Comparison of ENCODE assay signal across 20 cellular contexts in genomic region chr2:237383991-237384671, GRCh38. TPM values are rescaled to one million over a fixed set of nuclear protein-coding genes. Genes with fewer than 3 reads are reported as not detected.
A peak's percentile ranks its signal among the peaks of the same experiment; 100 is the strongest.
DNase-seq lines count a peak whose midpoint lies in the region; ATAC-seq and TF ChIP-seq lines count a peak whose summit lies in the region.
"Had no signal": no experiment of that assay in that cellular context is flagged by ENCODE, and none has a peak within 500 bp of the region (broad histone marks: within the 10 kb centered on the region; RNA-seq: fewer than 3 reads in every experiment).

No MANE protein-coding gene starts in this region.

- H4K20me1 ChIP-seq in GM23248 (ENCODE audit: insufficient read depth): no peaks in the 10 kb centered on the region

- H3K27me3 ChIP-seq in ACC112 (ENCODE audit: insufficient read depth, low read length) (no peaks in the 10 kb centered on the region), GM23248 (replicated peaks; ENCODE audit: insufficient read depth) (no peaks in the 10 kb centered on the region), esophagus muscularis mucosa (no peaks in the 10 kb centered on the region)
- H3K27me3 ChIP-seq: upper lobe of left lung had no signal

- in situ Hi-C loops in GM23248 (cut with MboI): no loop called here

- H3K79me2 ChIP-seq in ACC112 (ENCODE audit: control insufficient read depth, insufficient read depth, low read length, unreplicated experiment) (peaks cover 97% of the 10 kb centered on the region), GM23248 (ENCODE audit: insufficient read depth) (peaks cover 100% of the 10 kb centered on the region)

- WGBS in GM23248 (ENCODE audit: low coverage in 1 of 2, low lambda C conversion rate in 2 of 2, missing lambda C conversion rate in 2 of 2), 2 experiments: 70 to 87% methylated on average over 6 of the region's 6 CpGs
- WGBS in esophagus muscularis mucosa: 88% methylated on average over 6 of the region's 6 CpGs

- no peak overlapping the region for H3K4me3 ChIP-seq in ACC112 (ENCODE audit: low read depth, low read length)
- no peak overlapping the region for H3K4me3 ChIP-seq in GM23248
- H3K4me3 ChIP-seq in esophagus muscularis mucosa: no peak overlapping the region
- H3K4me3 ChIP-seq: upper lobe of left lung had no signal

- peak overlapping the region; percentile 95 for H3K27ac ChIP-seq in ACC112 (ENCODE audit: low read depth, low read length)
- peak overlapping the region; percentile 84 for H3K27ac ChIP-seq in GM23248
- H3K27ac ChIP-seq in esophagus muscularis mucosa (replicated peaks in 1 of 4): peak overlapping the region in 3 of 4 donors; percentile 28 to 46 (median 42)

- TF ChIP-seq CTCF in esophagus muscularis mucosa (IDR thresholded peaks at IDR 0.05) (no peak), omental fat pad (IDR thresholded peaks at IDR 0.05) (no peak)

- H3K36me3 ChIP-seq in ACC112 (ENCODE audit: insufficient read depth, low read length): peaks cover 82% of the 10 kb centered on the region
- H3K36me3 ChIP-seq in GM23248 (ENCODE audit: low read depth): peaks cover 90% of the 10 kb centered on the region
- H3K36me3 ChIP-seq in esophagus muscularis mucosa: peaks cover 3 to 45% (median 18%) of the 10 kb centered on the region in 4 donors

- no peaks in the 10 kb centered on the region for H3K9me3 ChIP-seq in GM23248 (ENCODE audit: low read depth)
- no peaks in the 10 kb centered on the region for H3K9me3 ChIP-seq in esophagus muscularis mucosa
- H3K9me3 ChIP-seq: upper lobe of left lung had no signal

- intact Hi-C loops in esophagus muscularis mucosa (cut with DNase I): no loop called here

- peak; percentile 23 for ATAC-seq in omental fat pad (ENCODE audit: low FRiP score)
- ATAC-seq in HG02870 (IDR thresholded peaks at IDR 0.05; ENCODE audit: unreplicated experiment): no peak
- ATAC-seq in GM21381 (IDR thresholded peaks at IDR 0.05; ENCODE audit: unreplicated experiment): no peak
- ATAC-seq: activated CD4-positive, CD25-positive, alpha-beta regulatory T cell treated with anti-CD3 and anti-CD28 coated beads, Interleukin-2, amount 50 U/mL, for 24 hours; activated naive CD8-positive, alpha-beta T cell treated with anti-CD3 and anti-CD28 coated beads, Interleukin-2, amount 50 U/mL, for 24 hours had no signal

- DNase-seq in GM23248 (peak; percentile 80), esophagus muscularis mucosa (ENCODE audit: extremely low spot score) (no peak), omental fat pad (ENCODE audit: low spot score) (no peak), mesenteric fat pad (ENCODE audit: low spot score) (no peak), Kasumi-1 (lab: John Stamatoyannopoulos, UW) (no peak)
- DNase-seq: activated naive CD8-positive, alpha-beta T cell treated with anti-CD3 and anti-CD28 coated beads, Interleukin-2, amount 50 U/mL, for 24 hours; central memory CD4-positive, alpha-beta T cell; COR-L47; effector CD8-positive, alpha-beta T cell; H9; NCI-H1417; NCI-H2171; NCI-H748 treated with DMSO at 0.1 percent for 48 hours; retina; stimulated activated naive CD4-positive, alpha-beta T cell treated with Interleukin-2 at 50 U/mL for 16 hours; upper lobe of left lung had no signal

- H2AFZ ChIP-seq in ACC112 (ENCODE audit: low read length, unreplicated experiment) (no peak overlapping the region), GM23248 (no peak overlapping the region)

- peaks cover 99% of the 10 kb centered on the region for H3F3A ChIP-seq in GM23248 (ENCODE audit: insufficient read depth)

- no peak overlapping the region for H3K4me2 ChIP-seq in GM23248 (ENCODE audit: unreplicated experiment)

- no peak for TF ChIP-seq EP300 in esophagus muscularis mucosa (IDR thresholded peaks at IDR 0.05)

- H3K9ac ChIP-seq in GM23248: peak overlapping the region; percentile 39; the same call in 1 of the 2 replicates

- H3K9me2 ChIP-seq in GM23248 (ENCODE audit: insufficient read depth): no peaks in the 10 kb centered on the region

- no peak for TF ChIP-seq POLR2A in esophagus muscularis mucosa (IDR thresholded peaks at IDR 0.05; ENCODE audit: low read depth)

- peaks cover 59% of the 10 kb centered on the region for H3K4me1 ChIP-seq in ACC112 (ENCODE audit: control insufficient read depth, insufficient read depth, low read length, unreplicated experiment)
- peaks cover 14% of the 10 kb centered on the region; the same call in 1 of the 2 replicates for H3K4me1 ChIP-seq in GM23248 (ENCODE audit: insufficient read depth)
- peaks cover 0 to 3% (median 2%) of the 10 kb centered on the region in 4 donors for H3K4me1 ChIP-seq in esophagus muscularis mucosa
- H3K4me1 ChIP-seq: upper lobe of left lung had no signal

RNA-seq across cellular contexts. Expression of gene COL6A3, which starts 29.8 kb away (rescaled TPM):
- total RNA-seq in GM23248 (2014; rRNA removed; shearing (Covaris generic)): 1,362 and 1,653 TPM in 2 replicates
- 344 and 350 TPM in 2 replicates for polyA plus RNA-seq in GM23248 (2016; fragmentation: Nextera tagmentation; extraction: Ambion mirVana)
- 100 to 1,000 TPM in 3 of 4 donors, 10 to 100 TPM in 1; 96.2 to 350 (median 192) TPM for total RNA-seq in esophagus muscularis mucosa
- 100 to 1,000 TPM; 105 to 712 (median 274) TPM for total RNA-seq in omental fat pad
- 409 TPM for total RNA-seq in mesenteric fat pad

Comparison
In these comparisons a context has a peak if more than half of its experiments do, and no peak if none do; other contexts are left out.
1. H3K27ac ChIP-seq: peak in every context shown above with its lines; median percentile 95 in ACC112; 84 in GM23248; 42 in esophagus muscularis mucosa.